Comparison of ENCODE assay signal across 14 cellular contexts in the genomic region with DNA sequence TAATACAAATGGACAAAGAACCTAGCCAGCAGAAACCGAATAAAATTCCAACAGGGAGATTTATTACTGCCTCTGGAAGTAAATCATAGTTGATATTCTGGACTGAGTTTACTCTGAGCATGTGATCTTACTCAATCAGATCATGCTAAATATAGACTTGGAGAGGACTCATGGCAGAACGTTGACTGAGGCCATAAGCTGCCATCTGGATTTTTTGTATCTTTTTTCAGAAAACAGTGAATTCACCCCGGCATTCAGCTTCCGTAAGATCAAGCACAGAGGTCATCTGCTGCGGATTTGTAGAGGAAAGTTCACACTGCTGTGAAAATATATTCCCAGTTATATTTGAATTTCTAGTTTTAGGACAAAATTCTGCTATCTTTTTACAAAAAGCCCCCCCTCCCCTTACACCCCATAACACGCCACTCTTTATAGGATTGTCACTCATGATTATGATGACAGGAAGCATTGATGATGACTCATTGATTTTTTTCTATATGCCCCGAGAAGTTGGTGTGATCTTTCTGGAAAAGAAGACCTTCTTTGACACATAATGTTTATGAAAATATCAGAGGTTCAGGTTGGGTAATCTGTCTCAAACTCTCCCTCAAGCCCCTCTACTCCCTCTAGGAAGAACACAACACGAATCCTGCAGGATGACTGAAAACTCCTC.
DNase-seq lines count a peak whose midpoint lies in the region; ATAC-seq and TF ChIP-seq lines count a peak whose summit lies in the region.
"Had no signal": no experiment of that assay in that cellular context is flagged by ENCODE, and none has a peak within 500 bp of the region (broad histone marks: within the 10 kb centered on the region; RNA-seq: fewer than 3 reads in every experiment).

No MANE protein-coding gene starts in this region.

- H3K36me3 Mint-ChIP-seq in T-helper 17 cell (ENCODE audit: low read depth), result no peaks in the 10 kb centered on the region

- no peaks in the 10 kb centered on the region for H3K4me1 Mint-ChIP-seq in T-helper 17 cell

- peaks cover 6% of the 10 kb centered on the region for H3K27me3 Mint-ChIP-seq in T-helper 17 cell

- no peak overlapping the region for H3K4me3 Mint-ChIP-seq in T-helper 17 cell
- H3K4me3 Mint-ChIP-seq: stimulated activated naive CD8-positive, alpha-beta T cell treated with anti-CD3 and anti-CD28 coated beads, Interleukin-15, Interleukin-2, amounts not matched to agents 100 ng/mL and 50 ng/mL, for 24 hours had no signal

- peak overlapping the region; percentile 9 to 81 (median 76) for H3K27ac ChIP-seq in esophagus squamous epithelium
- peak overlapping the region; percentile 44 for H3K27ac ChIP-seq in muscle layer of colon (ENCODE audit: low read depth, low read length)
- H3K27ac ChIP-seq in uterus, result peak overlapping the region; percentile 57 to 75
- H3K27ac ChIP-seq: RWPE1 had no signal

- H3K27ac Mint-ChIP-seq in T-helper 17 cell, result no peak overlapping the region
- H3K27ac Mint-ChIP-seq: stimulated activated naive CD8-positive, alpha-beta T cell treated with anti-CD3 and anti-CD28 coated beads, Interleukin-15, Interleukin-2, amounts not matched to agents 100 ng/mL and 50 ng/mL, for 24 hours had no signal

- peak; percentile 13 for DNase-seq in NCI-H82 (lab: John Stamatoyannopoulos, UW)
- no peak for DNase-seq in NCI-H82 treated with DMSO at 0.1 percent for 48 hours (lab: John Stamatoyannopoulos, UW; ENCODE audit: unreplicated experiment)
- no peak for DNase-seq in esophagus squamous epithelium (lab: John Stamatoyannopoulos, UW)
- no peak for DNase-seq in uterus
- no peak for DNase-seq in DMS79 treated with DMSO at 0.1 percent for 48 hours (lab: John Stamatoyannopoulos, UW)
- DNase-seq in SHP77 (lab: John Stamatoyannopoulos, UW), result no peak
- no peak for DNase-seq in T-helper 17 cell
- DNase-seq: activated T-cell treated with anti-CD3 and anti-CD28 coated beads for 4 hours, anterior cingulate cortex, DND-41, Karpas-422 had no signal

- TF ChIP-seq POLR2A in esophagus squamous epithelium (IDR thresholded peaks at IDR 0.05) (no peak), uterus (IDR thresholded peaks at IDR 0.05) (no peak)

- 36 to 40% methylated on average over 8 of the region's 8 CpGs for WGBS in esophagus squamous epithelium, 2 donors

- no peak for ATAC-seq in T-helper 17 cell

- H3K9ac ChIP-seq in muscle layer of colon (ENCODE audit: low read length), result no peak overlapping the region

- no peaks in the 10 kb centered on the region for H3K36me3 ChIP-seq in esophagus squamous epithelium
- no peaks in the 10 kb centered on the region for H3K36me3 ChIP-seq in muscle layer of colon (ENCODE audit: insufficient read depth, low read length)
- H3K36me3 ChIP-seq in uterus, result no peaks in the 10 kb centered on the region

- H3K27me3 ChIP-seq in esophagus squamous epithelium (no peaks in the 10 kb centered on the region), muscle layer of colon (ENCODE audit: control insufficient read depth in 1 of 2, insufficient read depth in 2 of 2, low read length in 2 of 2) (no peaks in the 10 kb centered on the region), uterus (no peaks in the 10 kb centered on the region)

- H3K4me1 ChIP-seq in esophagus squamous epithelium, result peaks cover 0 to 16% (median 0%) of the 10 kb centered on the region in 3 donors
- peaks cover 21% of the 10 kb centered on the region for H3K4me1 ChIP-seq in muscle layer of colon (ENCODE audit: insufficient read depth, low read length)
- peaks cover 0 to 12% of the 10 kb centered on the region in 2 donors for H3K4me1 ChIP-seq in uterus

- intact Hi-C loops in esophagus squamous epithelium (cut with DNase I) (no loop called here), uterus (cut with DNase I; ENCODE audit: low total_unique reads) (no loop called here)

- no peak for TF ChIP-seq CTCF in esophagus squamous epithelium (IDR thresholded peaks at IDR 0.05)
- no peak for TF ChIP-seq CTCF in uterus (IDR thresholded peaks at IDR 0.05)

- H3K4me3 ChIP-seq in esophagus squamous epithelium (no peak overlapping the region), muscle layer of colon (ENCODE audit: low read depth in 1 of 2, low read length in 2 of 2) (no peak overlapping the region), uterus (no peak overlapping the region)

- H3K9me3 ChIP-seq in esophagus squamous epithelium (no peaks in the 10 kb centered on the region), muscle layer of colon (ENCODE audit: low read length) (no peaks in the 10 kb centered on the region), uterus (no peaks in the 10 kb centered on the region), T-helper 17 cell (ENCODE audit: control insufficient read depth, low read length, poor library complexity, severe bottlenecking) (no peaks in the 10 kb centered on the region)
